Comparison of ENCODE assay signal across 19 cellular contexts in the genomic region with DNA sequence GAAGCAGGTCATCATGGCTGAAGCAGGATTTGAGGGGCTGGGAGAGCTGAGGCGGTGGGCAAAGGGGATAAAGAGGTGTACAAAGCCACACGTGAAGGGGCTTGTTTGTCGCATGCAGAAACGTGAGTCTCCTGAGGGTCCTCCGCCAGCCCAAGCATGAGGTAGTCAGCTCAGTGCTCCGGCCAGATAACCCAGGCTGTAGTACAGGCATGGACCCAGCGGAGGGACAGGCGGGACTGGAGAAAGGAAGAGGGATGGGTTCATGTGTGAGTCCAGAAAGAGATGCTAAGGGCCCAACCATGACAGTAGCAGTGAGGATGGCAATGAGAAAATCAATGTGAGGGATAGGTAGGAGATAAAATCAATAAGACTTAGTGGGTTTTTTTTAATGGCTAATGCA. TPM values are rescaled to one million over a fixed set of nuclear protein-coding genes. Genes with fewer than 3 reads are reported as not detected.
DNase-seq lines count a peak whose midpoint lies in the region; ATAC-seq, FAIRE-seq and TF ChIP-seq lines count a peak whose summit lies in the region.
"Had no signal": no experiment of that assay in that cellular context is flagged by ENCODE, and none has a peak within 500 bp of the region (broad histone marks: within the 10 kb centered on the region; RNA-seq: fewer than 3 reads in every experiment).

No MANE protein-coding gene starts in this region.

- peaks cover 13% of the 10 kb centered on the region for H3K36me3 Mint-ChIP-seq in nephron progenitor cell (ENCODE audit: low read depth)
- H3K36me3 Mint-ChIP-seq in stimulated activated effector memory CD8-positive, alpha-beta T cell treated with anti-CD3 and anti-CD28 coated beads, Interleukin-12 subunit alpha, Interleukin-12 subunit beta, amount 100 ng/mL, for 72 hours = no peaks in the 10 kb centered on the region
- H3K36me3 Mint-ChIP-seq: CD14-positive monocyte; CD4-positive, alpha-beta memory T cell had no signal

- POLR2A ChIA-PET in HepG2 (lab: Yijun Ruan, JAX) (interaction anchor here (5.9 kb wide), 1 partner anchor 14 kb away, joined by 34 read pairs; a partner anchor contains a TSS), K562 (lab: Yijun Ruan, JAX) (interaction anchor here (0.7 to 1.7 kb wide), 3 partner anchors 13 to 249 kb away, joined by 3 to 9 read pairs (median 4); a partner anchor contains a TSS)

- TF ChIP-seq POLR2A in HepG2 (IDR thresholded peaks at IDR 0.05; ENCODE audit: insufficient read depth in 1 of 2, low read depth in 2 of 2, low read length in 2 of 2) (no peak), right lobe of liver (IDR thresholded peaks at IDR 0.05) (no peak), K562 (conservative IDR thresholded peaks at IDR 0.05) (no peak), esophagus muscularis mucosa (IDR thresholded peaks at IDR 0.05; ENCODE audit: low read depth) (no peak)

- H4K20me1 ChIP-seq in HepG2 (ENCODE audit: insufficient read depth, low read length) (no peaks in the 10 kb centered on the region), K562 (replicated peaks; ENCODE audit: control insufficient read depth, insufficient read depth, low read length) (0 out of 2 replicates have a peak, but pooled peaks cover 4% of the 10 kb centered on the region)
- H4K20me1 ChIP-seq: BLaER1 had no signal

- H3K9ac ChIP-seq in HepG2 (ENCODE audit: insufficient read depth, low read depth, low read length) = no peak overlapping the region
- H3K9ac ChIP-seq in K562 (ENCODE audit: insufficient read depth in 1 of 2, low read depth in 2 of 2, low read length in 2 of 2) = peak overlapping the region in 1 of 2 experiments; percentile 68; a peak in 2 of 4 replicates
- H3K9ac ChIP-seq: BLaER1 had no signal

- H3K9me3 Mint-ChIP-seq in nephron progenitor cell = peaks cover 15% of the 10 kb centered on the region
- no peaks in the 10 kb centered on the region for H3K9me3 Mint-ChIP-seq in stimulated activated effector memory CD8-positive, alpha-beta T cell treated with anti-CD3 and anti-CD28 coated beads, Interleukin-12 subunit alpha, Interleukin-12 subunit beta, amount 100 ng/mL, for 72 hours
- H3K9me3 Mint-ChIP-seq: CD14-positive monocyte; CD4-positive, alpha-beta memory T cell; HFFc6; IgD-negative memory B cell had no signal

- H3K4me1 ChIP-seq in HepG2 (ENCODE audit: insufficient read depth, low read length) = peaks cover 56% of the 10 kb centered on the region
- H3K4me1 ChIP-seq in right lobe of liver = peaks cover 0 to 45% (median 13%) of the 10 kb centered on the region in 4 donors
- peaks cover 6 to 8% of the 10 kb centered on the region in 2 experiments; a peak in 4 of 5 replicates for H3K4me1 ChIP-seq in K562 (replicated peaks in 1 of 2; ENCODE audit: control insufficient read depth in 2 of 2, insufficient read depth in 2 of 2, low read length in 2 of 2)
- no peaks in the 10 kb centered on the region for H3K4me1 ChIP-seq in esophagus muscularis mucosa

- no peak for DNase-seq in HepG2 (ENCODE audit: low spot score)
- no peak for DNase-seq in right lobe of liver
- DNase-seq in K562 (ENCODE audit: extremely low read depth in 1 of 4, low spot score in 3 of 4) = peak in 1 of 4 experiments; percentile 21
- no peak for DNase-seq in nephron progenitor cell
- DNase-seq in stimulated activated effector memory CD8-positive, alpha-beta T cell treated with anti-CD3 and anti-CD28 coated beads, Interleukin-12 subunit alpha, Interleukin-12 subunit beta, amount 100 ng/mL, for 72 hours (ENCODE audit: low spot score in 2 of 2) = no peak
- no peak for DNase-seq in esophagus muscularis mucosa (ENCODE audit: extremely low spot score)
- DNase-seq in NCI-H524 treated with DMSO at 0.1 percent for 48 hours (lab: John Stamatoyannopoulos, UW) = no peak
- DNase-seq: CD4-positive, alpha-beta memory T cell; DMS79 treated with DMSO at 0.1 percent for 48 hours; GF-D8; HFFc6 had no signal

- H3K9me1 ChIP-seq in K562 (ENCODE audit: control insufficient read depth, insufficient read depth, low read length) = no peaks in the 10 kb centered on the region

- H3K27ac ChIP-seq in HepG2 (ENCODE audit: extremely low read length, insufficient read depth, low read length) = no peak overlapping the region
- no peak overlapping the region for H3K27ac ChIP-seq in right lobe of liver
- H3K27ac ChIP-seq in K562 (ENCODE audit: extremely low read depth, low read depth, low read length) = no peak overlapping the region
- H3K27ac ChIP-seq in esophagus muscularis mucosa (replicated peaks in 1 of 4) = no peak overlapping the region
- H3K27ac ChIP-seq: 22Rv1, BLaER1 had no signal

- H3K4me2 ChIP-seq in HepG2 (ENCODE audit: low read depth, low read length) (no peak overlapping the region), K562 (ENCODE audit: insufficient read depth, low read length) (no peak overlapping the region)
- H3K4me2 ChIP-seq: BLaER1 had no signal

- BruUV-seq in HepG2 (replicated peaks; lab: Mats Ljungman, UMichigan) = no TSS peak
- BruUV-seq in K562 (replicated peaks; lab: Mats Ljungman, UMichigan) = no TSS peak

- H3K27me3 Mint-ChIP-seq in nephron progenitor cell (ENCODE audit: low read depth, poor library complexity) = peaks cover 3% of the 10 kb centered on the region
- H3K27me3 Mint-ChIP-seq: IgD-negative memory B cell had no signal

- CTCF ChIA-PET in HepG2 (lab: Yijun Ruan, JAX; ENCODE audit: low intra/inter-chr PET ratio, low total read pairs) (interaction anchor here (0.6 kb wide), 1 partner anchor 30 kb away, joined by 3 read pairs; no protein-coding TSS in a partner anchor), K562 (lab: Yijun Ruan, JAX; ENCODE audit: low intra/inter-chr PET ratio) (no interaction called here)

- H3K27me3 ChIP-seq in HepG2 (ENCODE audit: control insufficient read depth in 1 of 2, insufficient read depth in 2 of 2, low read length in 2 of 2) (no peaks in the 10 kb centered on the region), right lobe of liver (no peaks in the 10 kb centered on the region), K562 (ENCODE audit: control insufficient read depth in 2 of 2, insufficient read depth in 2 of 2, low read length in 2 of 2) (no peaks in the 10 kb centered on the region), esophagus muscularis mucosa (no peaks in the 10 kb centered on the region)
- H3K27me3 ChIP-seq: BLaER1 had no signal

- no peaks in the 10 kb centered on the region for H3K79me2 ChIP-seq in HepG2 (ENCODE audit: insufficient read depth, low read length)
- no peaks in the 10 kb centered on the region for H3K79me2 ChIP-seq in K562 (ENCODE audit: control insufficient read depth, insufficient read depth, low read length)

- intact Hi-C loops in HepG2 (cut with micrococcal nuclease; ENCODE audit: unreplicated experiment) (no loop called here), right lobe of liver (cut with DNase I) (no loop called here), K562 (cut with micrococcal nuclease) (no loop called here), esophagus muscularis mucosa (cut with DNase I) (no loop called here)

- 93% methylated on average over 8 of the region's 8 CpGs for WGBS in HepG2 (ENCODE audit: low lambda C conversion rate)
- WGBS in right lobe of liver (ENCODE audit: insufficient coverage, low coverage, low lambda C conversion rate, missing lambda C conversion rate) = 91% methylated on average over 8 of the region's 8 CpGs
- 33% methylated on average over 8 of the region's 8 CpGs for WGBS in K562 (ENCODE audit: insufficient coverage, low coverage, missing lambda C conversion rate)
- 84% methylated on average over 8 of the region's 8 CpGs for WGBS in esophagus muscularis mucosa

- peak overlapping the region; percentile 16 for H3K27ac Mint-ChIP-seq in nephron progenitor cell
- peak overlapping the region; percentile 30 for H3K27ac Mint-ChIP-seq in stimulated activated effector memory CD8-positive, alpha-beta T cell treated with anti-CD3 and anti-CD28 coated beads, Interleukin-12 subunit alpha, Interleukin-12 subunit beta, amount 100 ng/mL, for 72 hours
- H3K27ac Mint-ChIP-seq: CD14-positive monocyte, HFFc6, IgD-negative memory B cell had no signal

- TF ChIP-seq RAD21 in HepG2 (CRISPR knock-in tag; IDR thresholded peaks at IDR 0.05) (no peak), K562 (CRISPR knock-in tag; conservative IDR thresholded peaks at IDR 0.05 in 1 of 2, IDR thresholded peaks at IDR 0.05 in 1 of 2) (no peak)

- H3K4me3 Mint-ChIP-seq in nephron progenitor cell = no peak overlapping the region
- H3K4me3 Mint-ChIP-seq in stimulated activated effector memory CD8-positive, alpha-beta T cell treated with anti-CD3 and anti-CD28 coated beads, Interleukin-12 subunit alpha, Interleukin-12 subunit beta, amount 100 ng/mL, for 72 hours = no peak overlapping the region
- H3K4me3 Mint-ChIP-seq: CD14-positive monocyte, HFFc6, IgD-negative memory B cell had no signal

- FAIRE-seq in HepG2 (lab: Jason Lieb, UNC) (no peak), K562 (lab: Jason Lieb, UNC) (peak; percentile 51)
- FAIRE-seq: H1, HTR-8/SVneo had no signal

- ATAC-seq in HepG2 (peak; percentile 45; the same call in 2 of the 3 replicates), right lobe of liver (no peak), K562 (peak; percentile 61), GM19467 (IDR thresholded peaks at IDR 0.05; ENCODE audit: unreplicated experiment) (no peak)
- ATAC-seq in stimulated activated effector memory CD8-positive, alpha-beta T cell treated with anti-CD3 and anti-CD28 coated beads, Interleukin-12 subunit alpha, Interleukin-12 subunit beta, amount 100 ng/mL, for 72 hours = no peak
- ATAC-seq: HCT116 had no signal

- H3K4me3 ChIP-seq in HepG2 (replicated peaks in 1 of 3; ENCODE audit: insufficient read depth in 1 of 3, low read depth in 2 of 3, low read length in 3 of 3) (no peak overlapping the region), right lobe of liver (no peak overlapping the region), K562 (no peak overlapping the region), esophagus muscularis mucosa (no peak overlapping the region)
- H3K4me3 ChIP-seq: BLaER1 had no signal

- TF ChIP-seq EP300 in HepG2 (IDR thresholded peaks at IDR 0.05; ENCODE audit: low read depth in 2 of 2, low read length in 2 of 2) = no peak
- TF ChIP-seq EP300 in HepG2 (CRISPR knock-in tag; IDR thresholded peaks at IDR 0.05; ENCODE audit: borderline replicate concordance) = no peak
- TF ChIP-seq EP300 in K562 (IDR thresholded peaks at IDR 0.05; ENCODE audit: low read length) = no peak
- TF ChIP-seq EP300 in esophagus muscularis mucosa (IDR thresholded peaks at IDR 0.05) = no peak

- H3K9me3 ChIP-seq in HepG2 (ENCODE audit: low read length) (no peaks in the 10 kb centered on the region), right lobe of liver (no peaks in the 10 kb centered on the region), K562 (replicated peaks; ENCODE audit: control insufficient read depth, insufficient read depth, low read depth, low read length) (no peaks in the 10 kb centered on the region), esophagus muscularis mucosa (no peaks in the 10 kb centered on the region)
- H3K9me3 ChIP-seq: BLaER1 had no signal

- in situ Hi-C loops in HepG2 (cut with HindIII; ENCODE audit: extremely low pct_ligation_motif_present, low pct_unique_long_range_greater_than_20kb) (no loop called here), K562 (cut with MboI) (no loop called here)

- no peak overlapping the region for H2AFZ ChIP-seq in HepG2 (ENCODE audit: low read length)
- H2AFZ ChIP-seq in K562 (ENCODE audit: low read depth, low read length) = no peak overlapping the region

- H3K36me3 ChIP-seq in HepG2 (replicated peaks in 1 of 2; ENCODE audit: control insufficient read depth in 1 of 2, insufficient read depth in 2 of 2, low read length in 2 of 2) = no peaks in the 10 kb centered on the region
- no peaks in the 10 kb centered on the region for H3K36me3 ChIP-seq in right lobe of liver
- no peaks in the 10 kb centered on the region for H3K36me3 ChIP-seq in K562 (ENCODE audit: control insufficient read depth, insufficient read depth, low read length)
- H3K36me3 ChIP-seq in esophagus muscularis mucosa = no peaks in the 10 kb centered on the region
- H3K36me3 ChIP-seq: BLaER1 had no signal

- TF ChIP-seq CTCF in HepG2 (CRISPR knock-in tag; IDR thresholded peaks at IDR 0.05) (no peak), right lobe of liver (IDR thresholded peaks at IDR 0.05) (no peak), K562 (IDR thresholded peaks at IDR 0.05 in 2 of 3, conservative IDR thresholded peaks at IDR 0.05 in 1 of 3; ENCODE audit: insufficient read depth in 2 of 3, low read depth in 1 of 3, low read length in 3 of 3) (no peak), nephron progenitor cell (IDR thresholded peaks at IDR 0.05) (no peak), esophagus muscularis mucosa (IDR thresholded peaks at IDR 0.05) (no peak)

- H3K4me1 Mint-ChIP-seq in nephron progenitor cell = peaks cover 54% of the 10 kb centered on the region
- H3K4me1 Mint-ChIP-seq in stimulated activated effector memory CD8-positive, alpha-beta T cell treated with anti-CD3 and anti-CD28 coated beads, Interleukin-12 subunit alpha, Interleukin-12 subunit beta, amount 100 ng/mL, for 72 hours = no peaks in the 10 kb centered on the region
- H3K4me1 Mint-ChIP-seq: CD14-positive monocyte; CD4-positive, alpha-beta memory T cell had no signal

RNA-seq across cellular contexts. Expression of a gene that starts 13.7 kb away (rescaled TPM):
- total RNA-seq in HepG2 (2016; rRNA removed; fragmentation: Illumina TruSeq; extraction: Trizol) (13.1 and 15.0 TPM in 2 replicates), right lobe of liver (10 to 100 TPM; 15.1 to 39.2 (median 26.9) TPM), K562 (2014; rRNA removed) (4.2 and 7.4 TPM in 2 replicates), K562 (2014; rRNA removed; fragmentation: Illumina TruSeq; extraction: Trizol) (15.3 and 18.5 TPM in 2 replicates), K562 (2015; rRNA removed; fragmentation: Illumina TruSeq; extraction: Trizol) (12.4 and 13.8 TPM in 2 replicates), K562 (2021) (21.7 and 22.2 TPM in 2 replicates), esophagus muscularis mucosa (10 to 100 TPM; 18.7 to 23.2 (median 20.5) TPM)
- 17.4 and 18.2 TPM in 2 replicates for total RNA-seq in HepG2 (2016; cell fraction: cytosol; rRNA removed; fragmentation: Illumina TruSeq; extraction: Trizol; ENCODE audit: low read depth)
- 12.5 and 14.4 TPM in 2 replicates for total RNA-seq in HepG2 (2016; cell fraction: insoluble cytoplasmic fraction; rRNA removed; fragmentation: Illumina TruSeq; extraction: Trizol)
- total RNA-seq in HepG2 (2016; cell fraction: membrane; rRNA removed; fragmentation: Illumina TruSeq; extraction: Trizol) = 27.6 and 35.3 TPM in 2 replicates
- total RNA-seq in HepG2 (2016; cell fraction: nucleus; rRNA removed; fragmentation: Illumina TruSeq; extraction: Trizol) = 14.7 and 15.8 TPM in 2 replicates
- polyA plus RNA-seq in HepG2 (2011; rRNA removed) (6.8 and 8.3 TPM in 2 replicates), K562 (2011; rRNA removed) (9.2 and 12.9 TPM in 2 replicates), K562 (2014; fragmentation: Illumina TruSeq; extraction: Trizol) (8.9 and 12.9 TPM in 2 replicates), K562 (2014; fragmentation: Nextera tagmentation; extraction: Ambion mirVana) (1 to 10 TPM; 2.0 to 3.1 TPM), K562 (2014; rRNA removed) (7.0 and 7.3 TPM in 2 replicates)
- polyA plus RNA-seq in HepG2 (2011; cell fraction: cytosol; rRNA removed) = 2.3 and 3.5 TPM in 2 replicates
- polyA plus RNA-seq in HepG2 (2011; cell fraction: nucleus; rRNA removed) = 11.0 and 12.1 TPM in 2 replicates
- polyA plus RNA-seq in HepG2 (2012) = 9.9 and 11.2 TPM in 2 replicates
- polyA plus RNA-seq in HepG2 (2016; cell fraction: cytosol; fragmentation: Illumina TruSeq; extraction: Trizol; ENCODE audit: low read depth) = 9.0 and 9.8 TPM in 2 replicates
- 12.2 TPM in 2 replicates for polyA plus RNA-seq in HepG2 (2016; cell fraction: insoluble cytoplasmic fraction; fragmentation: Illumina TruSeq; extraction: Trizol; ENCODE audit: low read depth)
- polyA plus RNA-seq in HepG2 (2016; cell fraction: membrane; fragmentation: Illumina TruSeq; extraction: Trizol; ENCODE audit: low read depth) = 15.0 TPM in 2 replicates
- polyA plus RNA-seq in HepG2 (2016; cell fraction: nucleus; fragmentation: Illumina TruSeq; extraction: Trizol; ENCODE audit: insufficient read depth, low read depth) = 20.1 and 20.3 TPM in 2 replicates
- 12.0 and 30.8 TPM in 2 replicates for polyA minus RNA-seq in HepG2 (2011; rRNA and poly(A)+ RNA removed; ENCODE audit: low replicate concordance)
- 11.9 and 12.8 TPM in 2 replicates for polyA minus RNA-seq in HepG2 (2011; cell fraction: cytosol; rRNA and poly(A)+ RNA removed)
- polyA minus RNA-seq in HepG2 (2011; cell fraction: nucleus; rRNA and poly(A)+ RNA removed) = 21.0 and 22.3 TPM in 2 replicates
- total RNA-seq in K562 (2011; cell fraction: chromatin; rRNA removed; ENCODE audit: low replicate concordance) = 16.6 and 43.3 TPM in 2 replicates
- total RNA-seq in K562 (2011; cell fraction: nucleolus; rRNA removed) = 7.7 and 10.5 TPM in 2 replicates
- 22.9 and 45.5 TPM in 2 replicates for total RNA-seq in K562 (2011; cell fraction: nucleoplasm; rRNA removed)
- polyA plus RNA-seq in K562 (2011; cell fraction: cytosol; rRNA removed) = 2.3 and 6.5 TPM in 2 replicates
- polyA plus RNA-seq in K562 (2011; cell fraction: nucleus; rRNA removed) = 15.1 and 25.1 TPM in 2 replicates
- 5.2 and 7.9 TPM in 2 replicates for polyA plus RNA-seq in K562 (2012)
- 9.9 and 16.0 TPM in 2 replicates for polyA minus RNA-seq in K562 (2011; rRNA and poly(A)+ RNA removed)
- polyA minus RNA-seq in K562 (2011; cell fraction: cytosol; rRNA and poly(A)+ RNA removed) = 5.3 and 11.2 TPM in 2 replicates
- 7.0 and 15.4 TPM in 2 replicates for polyA minus RNA-seq in K562 (2011; cell fraction: nucleus; rRNA and poly(A)+ RNA removed)

RNA-seq across cellular contexts. Expression of a gene that starts 34.8 kb away (rescaled TPM):
- total RNA-seq in HepG2 (2016; rRNA removed; fragmentation: Illumina TruSeq; extraction: Trizol) (1.9 and 3.4 TPM in 2 replicates), right lobe of liver (10 to 100 TPM in 2 of 6 experiments, 1 to 10 TPM in 4; 6.9 to 27.0 (median 7.9) TPM), K562 (2014; rRNA removed) (1.5 and 2.8 TPM in 2 replicates), K562 (2014; rRNA removed; fragmentation: Illumina TruSeq; extraction: Trizol) (0.87 and 1.1 TPM in 2 replicates), K562 (2015; rRNA removed; fragmentation: Illumina TruSeq; extraction: Trizol) (0.60 and 0.83 TPM in 2 replicates), K562 (2021) (2.5 and 3.0 TPM in 2 replicates), esophagus muscularis mucosa (1 to 10 TPM in 2 of 4 donors, under 1 TPM in 2; 0.86 to 1.7 (median 1.1) TPM)
- 0.97 and 1.2 TPM in 2 replicates for total RNA-seq in HepG2 (2016; cell fraction: cytosol; rRNA removed; fragmentation: Illumina TruSeq; extraction: Trizol; ENCODE audit: low read depth)
- 1.8 and 4.0 TPM in 2 replicates for total RNA-seq in HepG2 (2016; cell fraction: insoluble cytoplasmic fraction; rRNA removed; fragmentation: Illumina TruSeq; extraction: Trizol)
- total RNA-seq in HepG2 (2016; cell fraction: membrane; rRNA removed; fragmentation: Illumina TruSeq; extraction: Trizol) = 2.7 and 3.3 TPM in 2 replicates
- total RNA-seq in HepG2 (2016; cell fraction: nucleus; rRNA removed; fragmentation: Illumina TruSeq; extraction: Trizol) = 2.3 and 3.7 TPM in 2 replicates
- polyA plus RNA-seq in HepG2 (2011; rRNA removed) (4.1 and 7.3 TPM in 2 replicates), K562 (2011; rRNA removed) (3.3 and 3.5 TPM in 2 replicates), K562 (2014; fragmentation: Illumina TruSeq; extraction: Trizol) (1.3 and 1.7 TPM in 2 replicates), K562 (2014; fragmentation: Nextera tagmentation; extraction: Ambion mirVana) (under 1 TPM; 0.06 to 0.10 TPM), K562 (2014; rRNA removed) (2.4 TPM in 2 replicates)
- polyA plus RNA-seq in HepG2 (2011; cell fraction: cytosol; rRNA removed) = 4.4 TPM in 2 replicates
- polyA plus RNA-seq in HepG2 (2011; cell fraction: nucleus; rRNA removed) = 7.3 and 8.6 TPM in 2 replicates
- 4.0 and 4.7 TPM in 2 replicates for polyA plus RNA-seq in HepG2 (2012)
- polyA plus RNA-seq in HepG2 (2016; cell fraction: cytosol; fragmentation: Illumina TruSeq; extraction: Trizol; ENCODE audit: low read depth) = 0.65 and 0.73 TPM in 2 replicates
- polyA plus RNA-seq in HepG2 (2016; cell fraction: insoluble cytoplasmic fraction; fragmentation: Illumina TruSeq; extraction: Trizol; ENCODE audit: low read depth) = 2.0 and 2.1 TPM in 2 replicates
- polyA plus RNA-seq in HepG2 (2016; cell fraction: membrane; fragmentation: Illumina TruSeq; extraction: Trizol; ENCODE audit: low read depth) = 2.1 TPM in 2 replicates
- polyA plus RNA-seq in HepG2 (2016; cell fraction: nucleus; fragmentation: Illumina TruSeq; extraction: Trizol; ENCODE audit: insufficient read depth, low read depth) = 5.1 and 6.0 TPM in 2 replicates
- 1.8 and 9.9 TPM in 2 replicates for polyA minus RNA-seq in HepG2 (2011; rRNA and poly(A)+ RNA removed; ENCODE audit: low replicate concordance)
- polyA minus RNA-seq in HepG2 (2011; cell fraction: cytosol; rRNA and poly(A)+ RNA removed) = 3.3 and 3.4 TPM in 2 replicates
- polyA minus RNA-seq in HepG2 (2011; cell fraction: nucleus; rRNA and poly(A)+ RNA removed) = 2.5 and 2.7 TPM in 2 replicates
- 7.0 and 13.6 TPM in 2 replicates for total RNA-seq in K562 (2011; cell fraction: chromatin; rRNA removed; ENCODE audit: low replicate concordance)
- 10.5 and 12.5 TPM in 2 replicates for total RNA-seq in K562 (2011; cell fraction: nucleolus; rRNA removed)
- total RNA-seq in K562 (2011; cell fraction: nucleoplasm; rRNA removed) = 8.7 and 12.1 TPM in 2 replicates
- 2.7 and 5.8 TPM in 2 replicates for polyA plus RNA-seq in K562 (2011; cell fraction: cytosol; rRNA removed)
- 11.2 and 15.9 TPM in 2 replicates for polyA plus RNA-seq in K562 (2011; cell fraction: nucleus; rRNA removed)
- polyA plus RNA-seq in K562 (2012) = 1.4 and 4.0 TPM in 2 replicates
- 0.84 and 1.5 TPM in 2 replicates for polyA minus RNA-seq in K562 (2011; rRNA and poly(A)+ RNA removed)
- 1.3 and 1.8 TPM in 2 replicates for polyA minus RNA-seq in K562 (2011; cell fraction: cytosol; rRNA and poly(A)+ RNA removed)
- 2.4 and 2.8 TPM in 2 replicates for polyA minus RNA-seq in K562 (2011; cell fraction: nucleus; rRNA and poly(A)+ RNA removed)
- polyA plus RNA-seq: CD4-positive, alpha-beta memory T cell had no signal

Comparison
In these comparisons a context has a peak if more than half of its experiments do, and no peak if none do; other contexts are left out.
1. ATAC-seq: peak in HepG2 (single experiment) and K562 (single experiment); none in right lobe of liver (0 of 4), stimulated activated effector memory CD8-positive, alpha-beta T cell treated with anti-CD3 and anti-CD28 coated beads, Interleukin-12 subunit alpha, Interleukin-12 subunit beta, amount 100 ng/mL, for 72 hours (single experiment) and GM19467 (single experiment).